In genomic region chr11:31045335-31045734, GRCh38 we compare ENCODE assay signal across 14 cellular contexts.
A peak's percentile ranks its signal among the peaks of the same experiment; 100 is the strongest.
DNase-seq lines count a peak whose midpoint lies in the region; ATAC-seq and TF ChIP-seq lines count a peak whose summit lies in the region.
"Had no signal": no experiment of that assay in that cellular context is flagged by ENCODE, and none has a peak within 500 bp of the region (broad histone marks: within the 10 kb centered on the region; RNA-seq: fewer than 3 reads in every experiment).

No MANE protein-coding gene starts in this region.

- H3K9ac ChIP-seq in Loucy (ENCODE audit: low read depth, low read length, poor library complexity, severe bottlenecking) = no peak overlapping the region

- no peak for ATAC-seq in HG03565 (IDR thresholded peaks at IDR 0.05; ENCODE audit: unreplicated experiment)
- no peak for ATAC-seq in GM19452 (IDR thresholded peaks at IDR 0.05; ENCODE audit: unreplicated experiment)
- ATAC-seq: activated T-helper 17 cell treated with anti-CD3 and anti-CD28 coated beads, Interleukin-2, amount 50 U/mL, for 72 hours; mucosa of descending colon had no signal

- H3K4me3 Mint-ChIP-seq in chondrocyte (ENCODE audit: unreplicated experiment) (no peak overlapping the region), neural crest cell (no peak overlapping the region)
- H3K4me3 Mint-ChIP-seq: activated T-helper 17 cell treated with anti-CD3 and anti-CD28 coated beads, Interleukin-2, amount 50 U/mL, for 72 hours; CD4-positive, alpha-beta T cell; T-helper 1 cell treated with Interleukin-12 subunit alpha and Interleukin-12 subunit beta and Interleukin-4 antibody, amounts not matched to agents 30 μg/mL and 1 μg/mL, for 36 hours had no signal

- H3F3A ChIP-seq in Loucy (ENCODE audit: low read depth) = no peaks in the 10 kb centered on the region

- H3K27me3 Mint-ChIP-seq in chondrocyte (ENCODE audit: low read depth) (peaks cover 18% of the 10 kb centered on the region), neural crest cell (ENCODE audit: low read depth) (no peaks in the 10 kb centered on the region)
- H3K27me3 Mint-ChIP-seq: activated T-helper 17 cell treated with anti-CD3 and anti-CD28 coated beads, Interleukin-2, amount 50 U/mL, for 72 hours; CD4-positive, alpha-beta T cell had no signal

- no peak overlapping the region for H2AFZ ChIP-seq in Loucy (ENCODE audit: low read length)

- no peaks in the 10 kb centered on the region for H3K9me3 ChIP-seq in Loucy (ENCODE audit: insufficient read depth, low read depth, low read length)
- H3K9me3 ChIP-seq: mucosa of descending colon, uterus had no signal

- H3K4me2 ChIP-seq in Loucy (ENCODE audit: low read depth, low read length, poor library complexity, severe bottlenecking) = no peak overlapping the region

- no peaks in the 10 kb centered on the region for H4K20me1 ChIP-seq in Loucy (ENCODE audit: insufficient read depth, low read length, poor library complexity, severe bottlenecking)

- no peaks in the 10 kb centered on the region for H3K79me2 ChIP-seq in Loucy (ENCODE audit: insufficient read depth, low read length)

- H3K9me2 ChIP-seq in Loucy (replicated peaks; ENCODE audit: low read depth, low read length) = no peaks in the 10 kb centered on the region

- H3K4me1 Mint-ChIP-seq in chondrocyte (ENCODE audit: low read depth) = no peaks in the 10 kb centered on the region
- peaks cover 1% of the 10 kb centered on the region for H3K4me1 Mint-ChIP-seq in neural crest cell
- H3K4me1 Mint-ChIP-seq: activated T-helper 17 cell treated with anti-CD3 and anti-CD28 coated beads, Interleukin-2, amount 50 U/mL, for 72 hours had no signal

- peaks cover 1% of the 10 kb centered on the region for H3K9me3 Mint-ChIP-seq in chondrocyte (ENCODE audit: low read depth)
- peaks cover 4% of the 10 kb centered on the region for H3K9me3 Mint-ChIP-seq in neural crest cell
- H3K9me3 Mint-ChIP-seq: T-helper 1 cell treated with Interleukin-12 subunit alpha and Interleukin-12 subunit beta and Interleukin-4 antibody, amounts not matched to agents 30 μg/mL and 1 μg/mL, for 36 hours had no signal

- H3K27me3 ChIP-seq in Loucy (ENCODE audit: insufficient read depth, low read length, poor library complexity, severe bottlenecking) = no peaks in the 10 kb centered on the region
- H3K27me3 ChIP-seq: uterus had no signal

- H3K4me3 ChIP-seq in Loucy (ENCODE audit: low read length, poor library complexity, severe bottlenecking) = no peak overlapping the region
- H3K4me3 ChIP-seq: mucosa of descending colon, uterus had no signal

- H3K36me3 ChIP-seq in Loucy (ENCODE audit: insufficient read depth, low read length) = no peaks in the 10 kb centered on the region
- H3K36me3 ChIP-seq: uterus had no signal

- H3K36me3 Mint-ChIP-seq in chondrocyte (ENCODE audit: low read depth) (no peaks in the 10 kb centered on the region), neural crest cell (ENCODE audit: low read depth) (peaks cover under 1% of the 10 kb centered on the region)

- no peak overlapping the region for H3K27ac Mint-ChIP-seq in chondrocyte (ENCODE audit: unreplicated experiment)
- no peak overlapping the region for H3K27ac Mint-ChIP-seq in neural crest cell (ENCODE audit: unreplicated experiment)
- H3K27ac Mint-ChIP-seq: activated T-helper 17 cell treated with anti-CD3 and anti-CD28 coated beads, Interleukin-2, amount 50 U/mL, for 72 hours; CD4-positive, alpha-beta T cell; T-helper 1 cell treated with Interleukin-12 subunit alpha and Interleukin-12 subunit beta and Interleukin-4 antibody, amounts not matched to agents 30 μg/mL and 1 μg/mL, for 36 hours had no signal

- peak; percentile 28 for DNase-seq in NCI-H82 (lab: John Stamatoyannopoulos, UW)
- no peak for DNase-seq in NCI-H82 treated with DMSO at 0.1 percent for 48 hours (lab: John Stamatoyannopoulos, UW; ENCODE audit: unreplicated experiment)
- no peak for DNase-seq in chondrocyte (ENCODE audit: low spot score)
- DNase-seq in neural crest cell (ENCODE audit: low read depth, low spot score) = no peak
- DNase-seq in GF-D8 (lab: John Stamatoyannopoulos, UW) = no peak
- DNase-seq: CD4-positive, alpha-beta T cell; mucosa of descending colon; NCI-H1048; uterus had no signal

- TF ChIP-seq CTCF in Loucy (conservative IDR thresholded peaks at IDR 0.05; ENCODE audit: low read length) = peak; percentile 68
- peak; percentile 66 for TF ChIP-seq CTCF in chondrocyte (IDR thresholded peaks at IDR 0.05)
- peak; percentile 58 for TF ChIP-seq CTCF in neural crest cell (conservative IDR thresholded peaks at IDR 0.05)

- no peaks in the 10 kb centered on the region for H3K4me1 ChIP-seq in Loucy (ENCODE audit: insufficient read depth, low read length, poor library complexity, severe bottlenecking)
- H3K4me1 ChIP-seq: uterus had no signal
